In genomic region chr14:76089151-76089550, GRCh38 we compare ENCODE assay signal across 16 cellular contexts.
DNase-seq lines count a peak whose midpoint lies in the region; ATAC-seq, FAIRE-seq and TF ChIP-seq lines count a peak whose summit lies in the region.
"Had no signal": no experiment of that assay in that cellular context is flagged by ENCODE, and none has a peak within 500 bp of the region (broad histone marks: within the 10 kb centered on the region; RNA-seq: fewer than 3 reads in every experiment).

No MANE protein-coding gene starts in this region.

- 52% methylated on average over 7 of the region's 12 CpGs for WGBS in HepG2 (ENCODE audit: low lambda C conversion rate)
- 42% methylated on average over 5 of the region's 12 CpGs for WGBS in right lobe of liver (ENCODE audit: insufficient coverage, low coverage, low lambda C conversion rate, missing lambda C conversion rate)

- H3K36me3 ChIP-seq in HepG2 (replicated peaks in 1 of 2; ENCODE audit: control insufficient read depth in 1 of 2, insufficient read depth in 2 of 2, low read length in 2 of 2) (no peaks in the 10 kb centered on the region), right lobe of liver (no peaks in the 10 kb centered on the region), left lung (no peaks in the 10 kb centered on the region)
- H3K36me3 ChIP-seq: MG63 had no signal

- intact Hi-C loops in HepG2 (cut with micrococcal nuclease; ENCODE audit: unreplicated experiment): no loop called here
- intact Hi-C loops in right lobe of liver (cut with DNase I): no loop called here
- intact Hi-C loops in left lung (cut with DNase I): no loop called here

- H3K4me1 Mint-ChIP-seq in brain (peaks cover 73% of the 10 kb centered on the region), nephron (peaks cover 53% of the 10 kb centered on the region)

- POLR2A ChIA-PET in HepG2 (lab: Yijun Ruan, JAX): no interaction called here

- H3K4me3 Mint-ChIP-seq in brain (peak overlapping the region in 2 of 5 experiments; percentile 1 to 14), nephron (peak overlapping the region in 1 of 3 experiments; percentile 42)

- H3K4me2 ChIP-seq in HepG2 (ENCODE audit: low read depth, low read length): no peak overlapping the region
- H3K4me2 ChIP-seq: A549 had no signal

- TF ChIP-seq EP300 in HepG2 (IDR thresholded peaks at IDR 0.05; ENCODE audit: low read depth in 2 of 2, low read length in 2 of 2): no peak
- TF ChIP-seq EP300 in HepG2 (CRISPR knock-in tag; IDR thresholded peaks at IDR 0.05; ENCODE audit: borderline replicate concordance): no peak

- FAIRE-seq in HepG2 (lab: Jason Lieb, UNC): no peak
- FAIRE-seq in GM12892 (lab: Jason Lieb, UNC): no peak
- FAIRE-seq: A549, GM12878, GM19239 had no signal

- CTCF ChIA-PET in HepG2 (lab: Yijun Ruan, JAX; ENCODE audit: low intra/inter-chr PET ratio, low total read pairs): no interaction called here

- no peak overlapping the region for H3K9ac ChIP-seq in HepG2 (ENCODE audit: insufficient read depth, low read depth, low read length)

- H3K36me3 Mint-ChIP-seq in brain (peaks cover 2% of the 10 kb centered on the region), nephron (ENCODE audit: low read depth) (peaks cover 3% of the 10 kb centered on the region)

- ATAC-seq in HepG2: no peak
- no peak for ATAC-seq in right lobe of liver
- ATAC-seq in HG02938 (IDR thresholded peaks at IDR 0.05; ENCODE audit: unreplicated experiment): no peak
- no peak for ATAC-seq in left lung
- ATAC-seq: A549, GM12878 had no signal

- in situ Hi-C loops in HepG2 (cut with HindIII; ENCODE audit: extremely low pct_ligation_motif_present, low pct_unique_long_range_greater_than_20kb): no loop called here

- no peaks in the 10 kb centered on the region for H3K9me3 Mint-ChIP-seq in brain
- no peaks in the 10 kb centered on the region for H3K9me3 Mint-ChIP-seq in nephron

- H3K27me3 Mint-ChIP-seq in brain (peaks cover 3% of the 10 kb centered on the region), nephron (ENCODE audit: low read depth) (peaks cover 4% of the 10 kb centered on the region)

- H3K79me2 ChIP-seq in HepG2 (ENCODE audit: insufficient read depth, low read length): no peaks in the 10 kb centered on the region

- H2AFZ ChIP-seq in HepG2 (ENCODE audit: low read length): no peak overlapping the region

- H3K27ac ChIP-seq in HepG2 (ENCODE audit: extremely low read length, insufficient read depth, low read length) (no peak overlapping the region), right lobe of liver (no peak overlapping the region), left lung (no peak overlapping the region)
- H3K27ac ChIP-seq: A549 had no signal

- no peak overlapping the region for H3K4me3 ChIP-seq in HepG2 (replicated peaks in 1 of 3; ENCODE audit: insufficient read depth in 1 of 3, low read depth in 2 of 3, low read length in 3 of 3)
- no peak overlapping the region for H3K4me3 ChIP-seq in right lobe of liver
- no peak overlapping the region for H3K4me3 ChIP-seq in left lung
- H3K4me3 ChIP-seq: A549, GM12878, MG63 had no signal

- no peaks in the 10 kb centered on the region for H3K9me3 ChIP-seq in HepG2 (ENCODE audit: low read length)
- no peaks in the 10 kb centered on the region for H3K9me3 ChIP-seq in right lobe of liver
- no peaks in the 10 kb centered on the region for H3K9me3 ChIP-seq in left lung
- H3K9me3 ChIP-seq: A549, Caco-2, MG63 had no signal

- no peaks in the 10 kb centered on the region for H4K20me1 ChIP-seq in HepG2 (ENCODE audit: insufficient read depth, low read length)

- no peak for TF ChIP-seq CTCF in HepG2 (CRISPR knock-in tag; IDR thresholded peaks at IDR 0.05)
- no peak for TF ChIP-seq CTCF in right lobe of liver (IDR thresholded peaks at IDR 0.05)
- no peak for TF ChIP-seq CTCF in brain (conservative IDR thresholded peaks at IDR 0.05)
- no peak for TF ChIP-seq CTCF in nephron (IDR thresholded peaks at IDR 0.05; ENCODE audit: unreplicated experiment in 3 of 3)
- no peak for TF ChIP-seq CTCF in left lung (IDR thresholded peaks at IDR 0.05)

- TF ChIP-seq RAD21 in HepG2 (CRISPR knock-in tag; IDR thresholded peaks at IDR 0.05): no peak

- peaks cover 4% of the 10 kb centered on the region; the same call in 1 of the 2 replicates for H3K4me1 ChIP-seq in HepG2 (ENCODE audit: insufficient read depth, low read length)
- H3K4me1 ChIP-seq in right lobe of liver: no peaks in the 10 kb centered on the region
- H3K4me1 ChIP-seq in left lung: no peaks in the 10 kb centered on the region
- H3K4me1 ChIP-seq: A549, Caco-2 had no signal

- BruUV-seq in HepG2 (replicated peaks; lab: Mats Ljungman, UMichigan): no TSS peak

- H3K27me3 ChIP-seq in HepG2 (ENCODE audit: control insufficient read depth in 1 of 2, insufficient read depth in 2 of 2, low read length in 2 of 2) (peaks cover 2 to 40% of the 10 kb centered on the region in 2 experiments; a peak in 4 of 5 replicates), right lobe of liver (no peaks in the 10 kb centered on the region), left lung (no peaks in the 10 kb centered on the region)
- H3K27me3 ChIP-seq: MG63 had no signal

- DNase-seq in HepG2 (ENCODE audit: low spot score) (no peak), right lobe of liver (no peak), GM12892 (ENCODE audit: insufficient read length) (no peak), left lung (no peak), NCI-H2081 treated with DMSO at 0.1 percent for 48 hours (lab: John Stamatoyannopoulos, UW) (no peak)
- DNase-seq: Caco-2, MG63, NCI-H1105, NCI-H1694 treated with DMSO at 0.1 percent for 48 hours, NCI-H748 treated with DMSO at 0.1 percent for 48 hours had no signal

- TF ChIP-seq POLR2A in HepG2 (IDR thresholded peaks at IDR 0.05; ENCODE audit: insufficient read depth in 1 of 2, low read depth in 2 of 2, low read length in 2 of 2) (no peak), right lobe of liver (IDR thresholded peaks at IDR 0.05) (no peak), GM12892 (IDR thresholded peaks at IDR 0.05; ENCODE audit: low read depth, low read length) (no peak)

- peak overlapping the region; percentile 36 to 74 (median 44) for H3K27ac Mint-ChIP-seq in brain
- peak overlapping the region; percentile 72 to 94 (median 83) for H3K27ac Mint-ChIP-seq in nephron

TF ChIP-seq in HepG2, 621 proteins besides CTCF, POLR2A, EP300 and RAD21:
- TF ChIP-seq NFKB2 (CRISPR knock-in tag; IDR thresholded peaks at IDR 0.05; ENCODE audit: borderline replicate concordance) (no peak), RELA (CRISPR knock-in tag; IDR thresholded peaks at IDR 0.05) (no peak), CREM (IDR thresholded peaks at IDR 0.05) (no peak), CREM (CRISPR knock-in tag; IDR thresholded peaks at IDR 0.05) (no peak), ZNF263 (CRISPR knock-in tag; IDR thresholded peaks at IDR 0.05) (peak; percentile 42; the same call in 1 of the 2 replicates), ELF4 (CRISPR knock-in tag; IDR thresholded peaks at IDR 0.05; ENCODE audit: borderline replicate concordance) (no peak), HMG20B (CRISPR knock-in tag; conservative IDR thresholded peaks at IDR 0.05) (no peak), RORA (CRISPR knock-in tag; IDR thresholded peaks at IDR 0.05) (no peak)
